ENCODE assay signal across 8 cellular contexts in genomic region chr9:117704597-117704996, GRCh38. TPM values are rescaled to one million over a fixed set of nuclear protein-coding genes. Genes with fewer than 3 reads are reported as not detected.
DNase-seq lines count a peak whose midpoint lies in the region; ATAC-seq and TF ChIP-seq lines count a peak whose summit lies in the region.

No MANE protein-coding gene starts in this region.

- 0% methylated on average over 1 of the region's 1 CpG for WGBS in mammary epithelial cell (ENCODE audit: low coverage, missing lambda C conversion rate)
- 56% methylated on average over 1 of the region's 1 CpG for WGBS in urinary bladder

- peaks cover 32% of the 10 kb centered on the region for H3K79me2 ChIP-seq in mammary epithelial cell (ENCODE audit: insufficient read depth, low read length)

- CTCF ChIA-PET in mammary epithelial cell (lab: Charles Lee; ENCODE audit: low non-redundant PET): no interaction called here

- ATAC-seq in mucosa of descending colon: peak; percentile 38

- H3K27ac ChIP-seq in mammary epithelial cell (ENCODE audit: insufficient read depth, low read depth, low read length): peak overlapping the region; percentile 65
- no peak overlapping the region for H3K27ac ChIP-seq in urinary bladder (ENCODE audit: low read depth)

- dilution Hi-C loops in mammary epithelial cell (cut with HindIII; ENCODE audit: low sequenced_read_pairs): no loop called here

- H3K36me3 ChIP-seq in mammary epithelial cell (ENCODE audit: insufficient read depth, low read length) (peaks cover 3% of the 10 kb centered on the region), mucosa of descending colon (ENCODE audit: low read depth) (no peaks in the 10 kb centered on the region), urinary bladder (ENCODE audit: insufficient read depth) (no peaks in the 10 kb centered on the region)

- H3K4me3 ChIP-seq in mammary epithelial cell (replicated peaks in 1 of 3; ENCODE audit: insufficient read depth in 1 of 3, low read depth in 2 of 3, low read length in 3 of 3): peak overlapping the region; percentile 33 to 65 (median 45)
- H3K4me3 ChIP-seq in mucosa of descending colon: no peak overlapping the region
- peak overlapping the region; percentile 11 for H3K4me3 ChIP-seq in urinary bladder (ENCODE audit: low read depth, low read length)

- no peaks in the 10 kb centered on the region for H3K27me3 ChIP-seq in mammary epithelial cell (ENCODE audit: insufficient read depth, low read length)

- H3K9ac ChIP-seq in mammary epithelial cell (ENCODE audit: insufficient read depth, low read length): peak overlapping the region; percentile 67

- peak overlapping the region; percentile 41 for H3K4me3 Mint-ChIP-seq in T-helper 2 cell treated with Interferon-gamma antibody and Interleukin-4, amounts not matched to agents 5 μg/mL and 100 μg/mL, for 36 hours
- no peak overlapping the region for H3K4me3 Mint-ChIP-seq in activated CD4-positive, alpha-beta T cell treated with anti-CD3 and anti-CD28 coated beads, Interleukin-2, amount 10 ng/mL, durations not matched to agents 24 days and 14 days

- peaks cover 10% of the 10 kb centered on the region for H3K4me1 Mint-ChIP-seq in T-helper 2 cell treated with Interferon-gamma antibody and Interleukin-4, amounts not matched to agents 5 μg/mL and 100 μg/mL, for 36 hours (ENCODE audit: low read depth)
- no peaks in the 10 kb centered on the region for H3K4me1 Mint-ChIP-seq in activated CD4-positive, alpha-beta T cell treated with anti-CD3 and anti-CD28 coated beads, Interleukin-2, amount 10 ng/mL, durations not matched to agents 24 days and 14 days

- no peaks in the 10 kb centered on the region for H3K9me3 Mint-ChIP-seq in T-helper 2 cell treated with Interferon-gamma antibody and Interleukin-4, amounts not matched to agents 5 μg/mL and 100 μg/mL, for 36 hours
- no peaks in the 10 kb centered on the region for H3K9me3 Mint-ChIP-seq in activated CD4-positive, alpha-beta T cell treated with anti-CD3 and anti-CD28 coated beads, Interleukin-2, amount 10 ng/mL, durations not matched to agents 24 days and 14 days

- peaks cover 22% of the 10 kb centered on the region for H3K4me1 ChIP-seq in mammary epithelial cell (ENCODE audit: insufficient read depth, low read length)
- no peaks in the 10 kb centered on the region for H3K4me1 ChIP-seq in mucosa of descending colon (ENCODE audit: low read depth)
- no peaks in the 10 kb centered on the region for H3K4me1 ChIP-seq in urinary bladder (ENCODE audit: insufficient read depth)

- H3K9me3 ChIP-seq in mammary epithelial cell (replicated peaks; ENCODE audit: insufficient read depth, low read length) (no peaks in the 10 kb centered on the region), mucosa of descending colon (no peaks in the 10 kb centered on the region)

- intact Hi-C loops in mammary epithelial cell (cut with micrococcal nuclease) (no loop called here), mucosa of descending colon (cut with DNase I, micrococcal nuclease) (no loop called here)
- intact Hi-C loops in activated CD4-positive, alpha-beta T cell treated with anti-CD3 and anti-CD28 coated beads, Interleukin-2, amount 10 ng/mL, durations not matched to agents 24 days and 14 days (cut with micrococcal nuclease): no loop called here

- no TSS peak for BruUV-seq in mammary epithelial cell (replicated peaks; lab: Mats Ljungman, UMichigan)

- H3K36me3 Mint-ChIP-seq in T-helper 2 cell treated with Interferon-gamma antibody and Interleukin-4, amounts not matched to agents 5 μg/mL and 100 μg/mL, for 36 hours (ENCODE audit: low read depth): no peaks in the 10 kb centered on the region
- H3K36me3 Mint-ChIP-seq in activated CD4-positive, alpha-beta T cell treated with anti-CD3 and anti-CD28 coated beads, Interleukin-2, amount 10 ng/mL, durations not matched to agents 24 days and 14 days (ENCODE audit: low read depth): no peaks in the 10 kb centered on the region

- no peak for DNase-seq in T-helper 2 cell treated with Interferon-gamma antibody and Interleukin-4, amounts not matched to agents 5 μg/mL and 100 μg/mL, for 36 hours (ENCODE audit: low spot score)
- DNase-seq in T-helper 2 cell (no peak), mammary epithelial cell (peak; percentile 14), mucosa of descending colon (no peak), NCI-H187 (lab: John Stamatoyannopoulos, UW) (no peak), NCI-H2081 treated with DMSO at 0.1 percent for 48 hours (lab: John Stamatoyannopoulos, UW) (no peak)
- DNase-seq in activated CD4-positive, alpha-beta T cell treated with anti-CD3 and anti-CD28 coated beads, Interleukin-2, amount 10 ng/mL, durations not matched to agents 24 days and 14 days: no peak

- TF ChIP-seq CTCF in mammary epithelial cell (conservative IDR thresholded peaks at IDR 0.05 in 1 of 2, IDR thresholded peaks at IDR 0.05 in 1 of 2; ENCODE audit: extremely low read depth in 1 of 2, insufficient read depth in 1 of 2, low read depth in 1 of 2, low read length in 2 of 2): no peak
- no peak for TF ChIP-seq CTCF in mucosa of descending colon (IDR thresholded peaks at IDR 0.05)

- in situ Hi-C loops in mammary epithelial cell (cut with MboI; ENCODE audit: low sequenced_read_pairs in 2 of 2): no loop called here

- peak overlapping the region; percentile 93 for H3K4me2 ChIP-seq in mammary epithelial cell (ENCODE audit: insufficient read depth, low read depth, low read length)

- H3K27me3 Mint-ChIP-seq in T-helper 2 cell treated with Interferon-gamma antibody and Interleukin-4, amounts not matched to agents 5 μg/mL and 100 μg/mL, for 36 hours (ENCODE audit: low read depth): peaks cover 16% of the 10 kb centered on the region
- peaks cover 4% of the 10 kb centered on the region for H3K27me3 Mint-ChIP-seq in activated CD4-positive, alpha-beta T cell treated with anti-CD3 and anti-CD28 coated beads, Interleukin-2, amount 10 ng/mL, durations not matched to agents 24 days and 14 days

- H4K20me1 ChIP-seq in mammary epithelial cell (ENCODE audit: insufficient read depth, low read length): no peaks in the 10 kb centered on the region

- H3K27ac Mint-ChIP-seq in T-helper 2 cell treated with Interferon-gamma antibody and Interleukin-4, amounts not matched to agents 5 μg/mL and 100 μg/mL, for 36 hours: no peak overlapping the region
- H3K27ac Mint-ChIP-seq in activated CD4-positive, alpha-beta T cell treated with anti-CD3 and anti-CD28 coated beads, Interleukin-2, amount 10 ng/mL, durations not matched to agents 24 days and 14 days: no peak overlapping the region

- H2AFZ ChIP-seq in mammary epithelial cell (ENCODE audit: low read depth, low read length): peak overlapping the region; percentile 90

RNA-seq across cellular contexts. Expression of gene TLR4, which starts 0.4 kb away (rescaled TPM):
- 10 to 100 TPM in 1 of 2 donors, 1 to 10 TPM in 1; 7.2 to 71.3 TPM for total RNA-seq in mammary epithelial cell
- polyA plus RNA-seq in mammary epithelial cell: 7.9 TPM
- 22.5 TPM for polyA minus RNA-seq in mammary epithelial cell
- total RNA-seq in mucosa of descending colon: 10 to 100 TPM in 2 of 3 donors, 1 to 10 TPM in 1; 6.9 to 16.1 (median 14.9) TPM
- total RNA-seq in urinary bladder: 24.1 TPM
- 5.6 TPM for polyA plus RNA-seq in urinary bladder
- not detected in 2 replicates for total RNA-seq in activated CD4-positive, alpha-beta T cell treated with anti-CD3 and anti-CD28 coated beads, Interleukin-2, amount 10 ng/mL, durations not matched to agents 24 days and 14 days
